Comparison of ENCODE assay signal across 9 cellular contexts in the genomic region with DNA sequence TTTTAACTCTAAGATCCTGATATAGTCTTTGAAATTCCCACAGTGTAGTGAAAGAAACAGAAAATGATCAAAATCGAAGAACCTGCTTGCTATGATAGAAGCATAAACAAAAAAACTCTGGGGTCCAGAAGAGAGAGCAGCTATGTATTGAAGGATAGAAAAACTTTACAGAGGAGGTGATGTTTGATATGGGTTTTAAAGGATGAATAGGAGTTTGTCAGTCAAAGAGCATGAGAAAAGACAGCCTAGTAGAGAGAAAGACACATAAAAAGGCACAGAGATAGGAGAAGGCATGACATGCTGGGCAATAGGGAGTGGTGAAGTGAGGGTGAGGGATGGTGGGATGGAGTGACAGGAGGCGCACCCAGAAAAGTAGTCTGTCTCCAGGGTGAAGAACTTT.
"Had no signal": no experiment of that assay in that cellular context is flagged by ENCODE, and none has a peak within 500 bp of the region (broad histone marks: within the 10 kb centered on the region; RNA-seq: fewer than 3 reads in every experiment).

No MANE protein-coding gene starts in this region.

- H3K4me3 ChIP-seq: GM23248, GM23338, HAP-1 had no signal

- H3K36me3 ChIP-seq: HAP-1 had no signal

- H3K9me3 ChIP-seq: HAP-1 had no signal

- H3K4me2 ChIP-seq: GM23338 had no signal

- H3K9ac ChIP-seq: GM23248 had no signal

- H3K4me1 ChIP-seq: HAP-1 had no signal

- H2AFZ ChIP-seq: GM23248, GM23338 had no signal

- ATAC-seq: GM23338, HCT116 had no signal

- H3K27ac ChIP-seq: GM23248 had no signal

- DNase-seq: GM23248, GOT3, H7, H9, HCEC 1CT, HFFc6 had no signal
